ENCODE assay signal across 12 cellular contexts in genomic region chr3:42685363-42685881, GRCh38. TPM values are rescaled to one million over a fixed set of nuclear protein-coding genes. Genes with fewer than 3 reads are reported as not detected.
DNase-seq lines count a peak whose midpoint lies in the region; ATAC-seq, FAIRE-seq and TF ChIP-seq lines count a peak whose summit lies in the region.
"Had no signal": no experiment of that assay in that cellular context is flagged by ENCODE, and none has a peak within 500 bp of the region (broad histone marks: within the 10 kb centered on the region; RNA-seq: fewer than 3 reads in every experiment).

KLHL40 (plus strand) TSS chr3:42685537; CDS start chr3:42685619, 82 bp downstream.

- H3K36me3 Mint-ChIP-seq in natural killer cell treated with Interleukin-12 subunit alpha and Interleukin-12 subunit beta and Interleukin-15 and Interleukin-18, amount 100 ng/mL, for 72 hours: no peaks in the 10 kb centered on the region
- H3K36me3 Mint-ChIP-seq in natural killer cell (no peaks in the 10 kb centered on the region), nephron (ENCODE audit: low read depth) (no peaks in the 10 kb centered on the region)
- H3K36me3 Mint-ChIP-seq in stimulated activated naive B cell treated with anti-CD40 and anti-IgM and Interleukin-4, amounts not matched to agents 10 μg/mL and 1 μg/mL and 100 μg/mL, for 72 hours: no peaks in the 10 kb centered on the region

- TF ChIP-seq POLR2A in endothelial cell of umbilical vein (IDR thresholded peaks at IDR 0.05; ENCODE audit: low read depth, low read length): no peak

- TF ChIP-seq CTCF in natural killer cell (IDR thresholded peaks at IDR 0.05) (no peak), endothelial cell of umbilical vein (IDR thresholded peaks at IDR 0.05; ENCODE audit: extremely low read depth in 1 of 2, insufficient read depth in 1 of 2, low read depth in 1 of 2, low read length in 2 of 2) (no peak), nephron (IDR thresholded peaks at IDR 0.05; ENCODE audit: unreplicated experiment in 3 of 3) (no peak)

- peaks cover 17 to 22% of the 10 kb centered on the region in 2 experiments for H3K27me3 ChIP-seq in endothelial cell of umbilical vein (ENCODE audit: control insufficient read depth in 2 of 2, insufficient read depth in 2 of 2, low read length in 2 of 2)
- no peaks in the 10 kb centered on the region for H3K27me3 ChIP-seq in aorta (ENCODE audit: control insufficient read depth in 1 of 2, insufficient read depth in 2 of 2, low read length in 1 of 2)
- H3K27me3 ChIP-seq: thyroid gland had no signal

- no peak within 1 kb of the TSS for H3K4me3 ChIP-seq in endothelial cell of umbilical vein (replicated peaks in 1 of 3; ENCODE audit: insufficient read depth in 1 of 3, low read depth in 1 of 3, low read length in 3 of 3)
- H3K4me3 ChIP-seq in aorta (ENCODE audit: low read length in 2 of 2): no peak within 1 kb of the TSS
- H3K4me3 ChIP-seq: thyroid gland had no signal

- H3K4me1 ChIP-seq in endothelial cell of umbilical vein (ENCODE audit: control insufficient read depth, extremely low read depth, insufficient read depth, low read length) (no peaks in the 10 kb centered on the region), aorta (ENCODE audit: control insufficient read depth in 1 of 2, insufficient read depth in 2 of 2, low read length in 2 of 2) (peaks cover 0 to 3% of the 10 kb centered on the region in 2 donors)

- peaks cover 15 to 17% of the 10 kb centered on the region in 2 donors for H3K27me3 Mint-ChIP-seq in natural killer cell treated with Interleukin-12 subunit alpha and Interleukin-12 subunit beta and Interleukin-15 and Interleukin-18, amount 100 ng/mL, for 72 hours
- peaks cover 7 to 13% of the 10 kb centered on the region in 2 donors for H3K27me3 Mint-ChIP-seq in natural killer cell (ENCODE audit: low read depth in 2 of 2)
- peaks cover 15% of the 10 kb centered on the region for H3K27me3 Mint-ChIP-seq in nephron (ENCODE audit: low read depth)
- peaks cover 18 to 55% of the 10 kb centered on the region in 2 donors for H3K27me3 Mint-ChIP-seq in stimulated activated naive B cell treated with anti-CD40 and anti-IgM and Interleukin-4, amounts not matched to agents 10 μg/mL and 1 μg/mL and 100 μg/mL, for 72 hours

- H2AFZ ChIP-seq in endothelial cell of umbilical vein (ENCODE audit: low read depth, low read length): peak within 1 kb of the TSS; percentile 11

- no peak within 1 kb of the TSS for H3K4me3 Mint-ChIP-seq in natural killer cell treated with Interleukin-12 subunit alpha and Interleukin-12 subunit beta and Interleukin-15 and Interleukin-18, amount 100 ng/mL, for 72 hours
- H3K4me3 Mint-ChIP-seq in natural killer cell (no peak within 1 kb of the TSS), nephron (peak within 1 kb of the TSS in 2 of 3 experiments; percentile 79 to 80)
- H3K4me3 Mint-ChIP-seq in stimulated activated naive B cell treated with anti-CD40 and anti-IgM and Interleukin-4, amounts not matched to agents 10 μg/mL and 1 μg/mL and 100 μg/mL, for 72 hours: peak within 1 kb of the TSS in 1 of 2 donors; percentile 8

- POLR2A ChIA-PET in endothelial cell of umbilical vein (lab: Charles Lee): no interaction called here

- WGBS in aorta, 2 donors: 66 to 68% methylated on average over 34 of the region's 34 CpGs

- DNase-seq in natural killer cell treated with Interleukin-12 subunit alpha and Interleukin-12 subunit beta and Interleukin-15 and Interleukin-18, amount 100 ng/mL, for 72 hours (ENCODE audit: low spot score): peak; percentile 50
- no peak for DNase-seq in natural killer cell
- no peak for DNase-seq in endothelial cell of umbilical vein (ENCODE audit: low read depth, low spot score)
- DNase-seq in aorta: peak; percentile 38 to 68
- no peak for DNase-seq in stimulated activated naive B cell treated with anti-CD40 and anti-IgM and Interleukin-4, amounts not matched to agents 10 μg/mL and 1 μg/mL and 100 μg/mL, for 72 hours
- DNase-seq in D341Med (ENCODE audit: low spot score): no peak
- DNase-seq: activated CD8-positive, alpha-beta memory T cell treated with anti-CD3 and anti-CD28 coated beads for 24 hours; stimulated activated CD4-positive, alpha-beta T cell treated with anti-CD3 and anti-CD28 coated beads, Interleukin-4, amount 100 ng/mL, for 4 hours; thyroid gland had no signal

- H3K9ac ChIP-seq in endothelial cell of umbilical vein (replicated peaks; ENCODE audit: extremely low read depth, insufficient read depth, low read length): no peak within 1 kb of the TSS

- H3K9me3 ChIP-seq in endothelial cell of umbilical vein (replicated peaks; ENCODE audit: control insufficient read depth, insufficient read depth, low read length) (no peaks in the 10 kb centered on the region), aorta (ENCODE audit: control insufficient read depth, low read length) (no peaks in the 10 kb centered on the region)
- H3K9me3 ChIP-seq: thyroid gland had no signal

- no peak within 1 kb of the TSS for H3K27ac ChIP-seq in endothelial cell of umbilical vein (ENCODE audit: insufficient read depth, low read depth, low read length)
- H3K27ac ChIP-seq in aorta (ENCODE audit: low read depth in 1 of 2, low read length in 2 of 2): peak within 1 kb of the TSS in 1 of 2 donors; percentile 44
- H3K27ac ChIP-seq: thyroid gland had no signal

- H3K36me3 ChIP-seq in endothelial cell of umbilical vein (ENCODE audit: control insufficient read depth in 2 of 2, extremely low read depth in 1 of 2, insufficient read depth in 2 of 2, low read length in 2 of 2): no peaks in the 10 kb centered on the region
- no peaks in the 10 kb centered on the region for H3K36me3 ChIP-seq in aorta (ENCODE audit: control insufficient read depth in 1 of 2, insufficient read depth in 2 of 2, low read length in 1 of 2)
- H3K36me3 ChIP-seq: thyroid gland had no signal

- H3K4me2 ChIP-seq in endothelial cell of umbilical vein (ENCODE audit: insufficient read depth, low read length): no peak within 1 kb of the TSS

- FAIRE-seq in endothelial cell of umbilical vein (lab: Jason Lieb, UNC): no peak

- no peaks in the 10 kb centered on the region for H3K9me1 ChIP-seq in endothelial cell of umbilical vein (replicated peaks; ENCODE audit: control insufficient read depth, extremely low read depth, insufficient read depth, low read length)

- BruUV-seq in endothelial cell of umbilical vein (replicated peaks; lab: Mats Ljungman, UMichigan): no TSS peak

- CTCF ChIA-PET in endothelial cell of umbilical vein (lab: Charles Lee): no interaction called here

- H3K27ac Mint-ChIP-seq in natural killer cell treated with Interleukin-12 subunit alpha and Interleukin-12 subunit beta and Interleukin-15 and Interleukin-18, amount 100 ng/mL, for 72 hours: no peak within 1 kb of the TSS
- H3K27ac Mint-ChIP-seq in natural killer cell: no peak within 1 kb of the TSS
- H3K27ac Mint-ChIP-seq in nephron: no peak within 1 kb of the TSS
- no peak within 1 kb of the TSS for H3K27ac Mint-ChIP-seq in stimulated activated naive B cell treated with anti-CD40 and anti-IgM and Interleukin-4, amounts not matched to agents 10 μg/mL and 1 μg/mL and 100 μg/mL, for 72 hours

- no peaks in the 10 kb centered on the region for H4K20me1 ChIP-seq in endothelial cell of umbilical vein (replicated peaks; ENCODE audit: control insufficient read depth, extremely low read depth, insufficient read depth, low read length)

- no peaks in the 10 kb centered on the region for H3K79me2 ChIP-seq in endothelial cell of umbilical vein (ENCODE audit: control insufficient read depth, insufficient read depth, low read length)

- no peak for ATAC-seq in natural killer cell treated with Interleukin-12 subunit alpha and Interleukin-12 subunit beta and Interleukin-15 and Interleukin-18, amount 100 ng/mL, for 72 hours
- ATAC-seq in natural killer cell: no peak
- ATAC-seq in aorta (ENCODE audit: low FRiP score): peak; percentile 16
- ATAC-seq in HG03159 (IDR thresholded peaks at IDR 0.05; ENCODE audit: unreplicated experiment): no peak
- ATAC-seq in stimulated activated naive B cell treated with anti-CD40 and anti-IgM and Interleukin-4, amounts not matched to agents 10 μg/mL and 1 μg/mL and 100 μg/mL, for 72 hours (replicated peaks): no peak

- H3K4me1 Mint-ChIP-seq in natural killer cell treated with Interleukin-12 subunit alpha and Interleukin-12 subunit beta and Interleukin-15 and Interleukin-18, amount 100 ng/mL, for 72 hours (ENCODE audit: low read depth in 2 of 2): peaks cover 0 to 3% of the 10 kb centered on the region in 2 donors
- H3K4me1 Mint-ChIP-seq in natural killer cell (peaks cover 0 to 5% of the 10 kb centered on the region in 2 donors), nephron (peaks cover 44% of the 10 kb centered on the region)
- H3K4me1 Mint-ChIP-seq in stimulated activated naive B cell treated with anti-CD40 and anti-IgM and Interleukin-4, amounts not matched to agents 10 μg/mL and 1 μg/mL and 100 μg/mL, for 72 hours: peaks cover 1 to 7% of the 10 kb centered on the region in 2 donors

- H3K9me3 Mint-ChIP-seq in natural killer cell treated with Interleukin-12 subunit alpha and Interleukin-12 subunit beta and Interleukin-15 and Interleukin-18, amount 100 ng/mL, for 72 hours: no peaks in the 10 kb centered on the region
- no peaks in the 10 kb centered on the region for H3K9me3 Mint-ChIP-seq in natural killer cell
- H3K9me3 Mint-ChIP-seq in nephron: no peaks in the 10 kb centered on the region
- H3K9me3 Mint-ChIP-seq in stimulated activated naive B cell treated with anti-CD40 and anti-IgM and Interleukin-4, amounts not matched to agents 10 μg/mL and 1 μg/mL and 100 μg/mL, for 72 hours: no peaks in the 10 kb centered on the region

- dilution Hi-C loops in endothelial cell of umbilical vein (cut with MboI; ENCODE audit: extremely low pct_ligation_motif_present, low sequenced_read_pairs): no loop called here

- intact Hi-C loops in natural killer cell (cut with micrococcal nuclease): no loop called here
- intact Hi-C loops in endothelial cell of umbilical vein (cut with micrococcal nuclease): loop anchor here (2.0 kb wide), 1 partner anchor 31 kb away; no protein-coding TSS in a partner anchor
- intact Hi-C loops in aorta (cut with DNase I): loop anchor here in 1 of 2 donors (10.0 kb wide), 1 partner anchor 59 kb away; no protein-coding TSS in a partner anchor

TF ChIP-seq in endothelial cell of umbilical vein, 7 proteins besides CTCF, POLR2A, EP300 and RAD21 (continues in another document):
- peak; percentile 62 for TF ChIP-seq EZH2 (IDR thresholded peaks at IDR 0.05; ENCODE audit: borderline replicate concordance, low read depth, low read length, severe bottlenecking)

RNA-seq across cellular contexts. Expression of gene KLHL40, which starts in this region (rescaled TPM):
- total RNA-seq in natural killer cell treated with Interleukin-12 subunit alpha and Interleukin-12 subunit beta and Interleukin-15 and Interleukin-18, amount 100 ng/mL, for 72 hours: not detected
- total RNA-seq in natural killer cell (not detected), endothelial cell of umbilical vein (not detected in 2 replicates), aorta (not detected)
- polyA plus RNA-seq in endothelial cell of umbilical vein (not detected in 2 replicates), aorta (under 1 TPM in 1 of 2 donors, not detected in 1; 0.26 TPM)
- polyA plus RNA-seq in endothelial cell of umbilical vein (2011; cell fraction: cytosol; rRNA removed): not detected in 2 replicates
- not detected in 2 replicates for polyA plus RNA-seq in endothelial cell of umbilical vein (2011; cell fraction: nucleus; rRNA removed)
- polyA plus RNA-seq in endothelial cell of umbilical vein (2012): not detected in 2 replicates
- polyA minus RNA-seq in endothelial cell of umbilical vein: not detected in 2 replicates
- not detected for polyA minus RNA-seq in endothelial cell of umbilical vein (2011; cell fraction: cytosol; rRNA and poly(A)+ RNA removed)
- not detected in 2 replicates for polyA minus RNA-seq in endothelial cell of umbilical vein (2011; cell fraction: nucleus; rRNA and poly(A)+ RNA removed)
- total RNA-seq: HT1080, thyroid gland had no signal

Comparison
In these comparisons a context has a peak if more than half of its experiments do, and no peak if none do; other contexts are left out.
1. Peak in DNase-seq in natural killer cell treated with Interleukin-12 subunit alpha and Interleukin-12 subunit beta and Interleukin-15 and Interleukin-18, amount 100 ng/mL, for 72 hours; RNA of the gene not detected or under 1 TPM.
2. Peak in DNase-seq and ATAC-seq in aorta; RNA of the gene not detected or under 1 TPM.
3. H3K4me3 Mint-ChIP-seq: peak in nephron (2 of 3); none in natural killer cell treated with Interleukin-12 subunit alpha and Interleukin-12 subunit beta and Interleukin-15 and Interleukin-18, amount 100 ng/mL, for 72 hours (single experiment) and natural killer cell (single experiment).